Comparison of ENCODE assay signal across 24 cellular contexts in genomic region chr6:5837323-5837722, GRCh38.
A peak's percentile ranks its signal among the peaks of the same experiment; 100 is the strongest.
DNase-seq lines count a peak whose midpoint lies in the region; ATAC-seq and TF ChIP-seq lines count a peak whose summit lies in the region.
"Had no signal": no experiment of that assay in that cellular context is flagged by ENCODE, and none has a peak within 500 bp of the region (broad histone marks: within the 10 kb centered on the region; RNA-seq: fewer than 3 reads in every experiment).

No MANE protein-coding gene starts in this region.

- in situ Hi-C loops in gastrocnemius medialis (cut with MboI; ENCODE audit: low sequenced_read_pairs in 4 of 4) = no loop called here

- H3K27me3 Mint-ChIP-seq in neural progenitor cell (ENCODE audit: insufficient read depth, low read depth) = peaks cover 2% of the 10 kb centered on the region
- H3K27me3 Mint-ChIP-seq: CD4-positive, alpha-beta memory T cell had no signal

- no peak overlapping the region for H3K4me2 ChIP-seq in neural progenitor cell
- H3K4me2 ChIP-seq: BLaER1 had no signal

- H2AFZ ChIP-seq in neural progenitor cell (replicated peaks) = no peak overlapping the region

- no peaks in the 10 kb centered on the region for H3K27me3 ChIP-seq in right cardiac atrium (ENCODE audit: control insufficient read depth, insufficient read depth)
- no peaks in the 10 kb centered on the region for H3K27me3 ChIP-seq in neural progenitor cell
- no peaks in the 10 kb centered on the region for H3K27me3 ChIP-seq in gastrocnemius medialis
- H3K27me3 ChIP-seq in spleen (replicated peaks in 1 of 7) = no peaks in the 10 kb centered on the region
- H3K27me3 ChIP-seq: BE2C, BLaER1 had no signal

- no peak overlapping the region for H3K9ac ChIP-seq in neural progenitor cell
- H3K9ac ChIP-seq: BLaER1 had no signal

- H4K20me1 ChIP-seq in neural progenitor cell (ENCODE audit: low read depth) = no peaks in the 10 kb centered on the region
- H4K20me1 ChIP-seq: BLaER1 had no signal

- H3K4me1 Mint-ChIP-seq in neural progenitor cell = peaks cover 22% of the 10 kb centered on the region

- H3K9me3 Mint-ChIP-seq in neural progenitor cell = peaks cover 8% of the 10 kb centered on the region
- H3K9me3 Mint-ChIP-seq: CD4-positive, alpha-beta memory T cell had no signal

- H3F3A ChIP-seq in neural progenitor cell (ENCODE audit: low read depth) = no peaks in the 10 kb centered on the region

- peaks cover 3% of the 10 kb centered on the region for H3K36me3 Mint-ChIP-seq in neural progenitor cell
- H3K36me3 Mint-ChIP-seq: CD14-positive monocyte; CD4-positive, alpha-beta memory T cell; CD4-positive, CD25-positive, alpha-beta regulatory T cell; CD8-positive, alpha-beta memory T cell had no signal

- DNase-seq in right cardiac atrium (no peak), left cardiac atrium (no peak), neural progenitor cell (ENCODE audit: low spot score) (no peak), gastrocnemius medialis (peak in 1 of 2 donors; percentile 73), HUDEP-2 (lab: John Stamatoyannopoulos, UW; ENCODE audit: unreplicated experiment in 76 of 76) (no peak), spleen (no peak)
- DNase-seq: 8988T; ACHN; BE2C; C1 segment of cervical spinal cord; CD4-positive, alpha-beta memory T cell; CD4-positive, CD25-positive, alpha-beta regulatory T cell; CD8-positive, alpha-beta memory T cell; COR-L47; DMS 273 treated with DMSO at 0.1 percent for 48 hours; DMS153; DMS53; DMS79; DND-41; EL; GDM1 had no signal

- TF ChIP-seq CTCF in neural progenitor cell (IDR thresholded peaks at IDR 0.05) (no peak), gastrocnemius medialis (IDR thresholded peaks at IDR 0.05 in 4 of 5, conservative IDR thresholded peaks at IDR 0.05 in 1 of 5) (no peak), spleen (IDR thresholded peaks at IDR 0.05 in 8 of 11, conservative IDR thresholded peaks at IDR 0.05 in 3 of 11) (no peak)

- TF ChIP-seq POLR2A in gastrocnemius medialis (IDR thresholded peaks at IDR 0.05) (no peak), spleen (IDR thresholded peaks at IDR 0.05) (no peak)

- no peak overlapping the region for H3K4me3 ChIP-seq in right cardiac atrium (ENCODE audit: low read length)
- H3K4me3 ChIP-seq in neural progenitor cell = no peak overlapping the region
- no peak overlapping the region for H3K4me3 ChIP-seq in gastrocnemius medialis
- no peak overlapping the region for H3K4me3 ChIP-seq in spleen
- H3K4me3 ChIP-seq: BLaER1, GM12878 had no signal

- H3K36me3 ChIP-seq in neural progenitor cell = no peaks in the 10 kb centered on the region
- no peaks in the 10 kb centered on the region for H3K36me3 ChIP-seq in gastrocnemius medialis
- H3K36me3 ChIP-seq in spleen = no peaks in the 10 kb centered on the region
- H3K36me3 ChIP-seq: BE2C, BLaER1 had no signal

- H3K9me3 ChIP-seq in right cardiac atrium (ENCODE audit: control insufficient read depth, low read length) (no peaks in the 10 kb centered on the region), neural progenitor cell (ENCODE audit: low read depth) (no peaks in the 10 kb centered on the region), gastrocnemius medialis (no peaks in the 10 kb centered on the region), spleen (no peaks in the 10 kb centered on the region)
- H3K9me3 ChIP-seq: BE2C had no signal

- ATAC-seq in right cardiac atrium = peak; percentile 35 to 36
- ATAC-seq in left cardiac atrium = no peak
- peak; percentile 53 to 95 for ATAC-seq in gastrocnemius medialis
- ATAC-seq: GM12878 had no signal

- H3K79me2 ChIP-seq in neural progenitor cell (ENCODE audit: low read depth) = no peaks in the 10 kb centered on the region

- 78% methylated on average over 9 of the region's 9 CpGs for WGBS in right cardiac atrium
- WGBS in spleen, 5 donors = 89 to 93% (median 91%) methylated on average over 6 to 9 of the region's 9 CpGs

- no peak overlapping the region for H3K27ac ChIP-seq in right cardiac atrium (ENCODE audit: low read length)
- H3K27ac ChIP-seq in neural progenitor cell = no peak overlapping the region
- H3K27ac ChIP-seq in gastrocnemius medialis = peak overlapping the region in 1 of 4 donors; percentile 66
- no peak overlapping the region for H3K27ac ChIP-seq in spleen
- H3K27ac ChIP-seq: BLaER1 had no signal

- H3K4me1 ChIP-seq in right cardiac atrium (ENCODE audit: control insufficient read depth, insufficient read depth, low read length) (no peaks in the 10 kb centered on the region), neural progenitor cell (peaks cover 8% of the 10 kb centered on the region), gastrocnemius medialis (no peaks in the 10 kb centered on the region), spleen (peaks cover 0 to 8% (median 3%) of the 10 kb centered on the region in 6 donors)
- H3K4me1 ChIP-seq: BE2C had no signal

- H3K27ac Mint-ChIP-seq in neural progenitor cell = peak overlapping the region; percentile 63
- H3K27ac Mint-ChIP-seq: CD14-positive monocyte; CD4-positive, CD25-positive, alpha-beta regulatory T cell; CD8-positive, alpha-beta memory T cell had no signal

- intact Hi-C loops in right cardiac atrium (cut with DNase I) (no loop called here), left cardiac atrium (cut with DNase I) (no loop called here), gastrocnemius medialis (cut with DNase I; ENCODE audit: low total_unique reads) (no loop called here), spleen (cut with DNase I; ENCODE audit: low total_unique reads) (no loop called here)

- no peak overlapping the region for H3K4me3 Mint-ChIP-seq in neural progenitor cell
- H3K4me3 Mint-ChIP-seq: CD4-positive, alpha-beta memory T cell; CD4-positive, CD25-positive, alpha-beta regulatory T cell; CD8-positive, alpha-beta memory T cell had no signal

Comparison
In these comparisons a context has a peak if more than half of its experiments do, and no peak if none do; other contexts are left out.
1. ATAC-seq: peak in right cardiac atrium (2 of 2) and gastrocnemius medialis (2 of 2); none in left cardiac atrium (0 of 2).